ENCODE assay signal across 12 cellular contexts in the genomic region with DNA sequence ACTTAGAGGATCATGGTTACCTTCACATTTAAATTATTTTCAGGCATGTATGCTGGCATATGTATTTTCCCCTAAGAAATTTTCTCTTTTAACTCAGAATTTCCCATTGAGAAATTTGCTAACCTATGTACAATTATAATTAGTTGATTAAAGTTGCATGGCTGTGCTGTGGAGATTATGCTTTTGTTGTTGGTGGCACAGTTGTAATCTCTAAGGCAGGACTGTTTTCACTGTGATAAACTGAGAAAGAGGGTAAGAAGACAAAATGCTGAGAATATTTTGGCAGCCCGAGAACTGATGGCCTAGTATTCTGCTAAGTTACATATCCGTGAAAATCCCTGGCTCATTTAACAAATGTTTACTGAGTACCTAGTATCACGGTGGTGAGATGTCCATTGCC. TPM values are rescaled to one million over a fixed set of nuclear protein-coding genes. Genes with fewer than 3 reads are reported as not detected.
A peak's percentile ranks its signal among the peaks of the same experiment; 100 is the strongest.
DNase-seq lines count a peak whose midpoint lies in the region; ATAC-seq and TF ChIP-seq lines count a peak whose summit lies in the region.
"Had no signal": no experiment of that assay in that cellular context is flagged by ENCODE, and none has a peak within 500 bp of the region (broad histone marks: within the 10 kb centered on the region; RNA-seq: fewer than 3 reads in every experiment).

No MANE protein-coding gene starts in this region.

- no peak overlapping the region for H3K27ac ChIP-seq in right cardiac atrium (ENCODE audit: low read length)
- H3K27ac ChIP-seq in hepatocyte: no peak overlapping the region
- no peak overlapping the region for H3K27ac ChIP-seq in upper lobe of right lung

- no peak for DNase-seq in right cardiac atrium
- DNase-seq in Right ventricle myocardium superior: no peak
- no peak for DNase-seq in hepatocyte (ENCODE audit: low spot score)
- DNase-seq in upper lobe of right lung: no peak
- DNase-seq in retina: no peak
- no peak for DNase-seq in OCI-M2 (lab: John Stamatoyannopoulos, UW; ENCODE audit: unreplicated experiment)
- DNase-seq in activated CD8-positive, alpha-beta memory T cell treated with anti-CD3 and anti-CD28 coated beads, Interleukin-2, amount 50 U/mL, for 4 hours: no peak
- DNase-seq: DMS153, GOT3, kidney glomerular epithelial cell, SW 1271 had no signal

- H3K79me2 ChIP-seq in hepatocyte: peaks cover 25% of the 10 kb centered on the region

- H3K9me2 ChIP-seq in hepatocyte (replicated peaks; ENCODE audit: insufficient read depth): no peaks in the 10 kb centered on the region

- 62% methylated on average over 3 of the region's 3 CpGs for WGBS in right cardiac atrium
- 63% methylated on average over 3 of the region's 3 CpGs for WGBS in hepatocyte (ENCODE audit: low lambda C conversion rate, missing lambda C conversion rate)

- no peaks in the 10 kb centered on the region for H3K9me3 ChIP-seq in right cardiac atrium (ENCODE audit: control insufficient read depth, low read length)
- H3K9me3 ChIP-seq in hepatocyte (ENCODE audit: low read depth): no peaks in the 10 kb centered on the region
- no peaks in the 10 kb centered on the region for H3K9me3 ChIP-seq in upper lobe of right lung

- intact Hi-C loops in right cardiac atrium (cut with DNase I): no loop called here
- intact Hi-C loops in Right ventricle myocardium superior (cut with DNase I): no loop called here
- intact Hi-C loops in upper lobe of right lung (cut with DNase I): no loop called here

- TF ChIP-seq CTCF in WI38 (IDR thresholded peaks at IDR 0.05; ENCODE audit: low read depth, low read length): no peak
- TF ChIP-seq CTCF in hepatocyte (IDR thresholded peaks at IDR 0.05; ENCODE audit: poor library complexity): no peak
- no peak for TF ChIP-seq CTCF in upper lobe of right lung (IDR thresholded peaks at IDR 0.05)

- H3K27me3 ChIP-seq in right cardiac atrium (ENCODE audit: control insufficient read depth, insufficient read depth) (no peaks in the 10 kb centered on the region), hepatocyte (no peaks in the 10 kb centered on the region), upper lobe of right lung (no peaks in the 10 kb centered on the region)

- peaks cover 4% of the 10 kb centered on the region for H4K20me1 ChIP-seq in hepatocyte (ENCODE audit: insufficient read depth, poor library complexity, severe bottlenecking)

- H3K36me3 ChIP-seq in hepatocyte (replicated peaks; ENCODE audit: insufficient read depth, low read depth): no peaks in the 10 kb centered on the region
- H3K36me3 ChIP-seq in upper lobe of right lung: no peaks in the 10 kb centered on the region

- H3K4me3 ChIP-seq in right cardiac atrium (ENCODE audit: low read length) (peak overlapping the region; percentile 6), WI38 (ENCODE audit: low read depth, low read length) (peak overlapping the region; percentile 82), hepatocyte (peak overlapping the region; percentile 36), upper lobe of right lung (peak overlapping the region; percentile 78)

- peak overlapping the region; percentile 71 for H3K4me2 ChIP-seq in hepatocyte

- peak overlapping the region; percentile 78 for H2AFZ ChIP-seq in hepatocyte

- ATAC-seq in right cardiac atrium: no peak
- no peak for ATAC-seq in Right ventricle myocardium superior (ENCODE audit: poor library complexity)
- ATAC-seq in upper lobe of right lung: no peak

- H3K4me1 ChIP-seq in right cardiac atrium (ENCODE audit: control insufficient read depth, insufficient read depth, low read length) (no peaks in the 10 kb centered on the region), hepatocyte (ENCODE audit: insufficient read depth) (peaks cover 8% of the 10 kb centered on the region), upper lobe of right lung (peaks cover 21% of the 10 kb centered on the region)

RNA-seq across cellular contexts. Expression of a gene that starts 1.4 kb away (rescaled TPM):
- total RNA-seq in right cardiac atrium (10 to 100 TPM; 22.3 to 28.9 (median 24.7) TPM), Right ventricle myocardium superior (30.9 TPM), hepatocyte (19.3 and 25.1 TPM in 2 replicates), upper lobe of right lung (23.8 TPM)
- polyA plus RNA-seq in right cardiac atrium (10.2 TPM), hepatocyte (16.5 and 18.4 TPM in 2 replicates)

Comparison
In these comparisons a context has a peak if more than half of its experiments do, and no peak if none do; other contexts are left out.
1. H3K4me3 ChIP-seq: peak in every context shown above with its lines; median percentile 82 in WI38; 78 in upper lobe of right lung; 36 in hepatocyte; 6 in right cardiac atrium.